9 cellular contexts compared by ENCODE assay signal in the genomic region with DNA sequence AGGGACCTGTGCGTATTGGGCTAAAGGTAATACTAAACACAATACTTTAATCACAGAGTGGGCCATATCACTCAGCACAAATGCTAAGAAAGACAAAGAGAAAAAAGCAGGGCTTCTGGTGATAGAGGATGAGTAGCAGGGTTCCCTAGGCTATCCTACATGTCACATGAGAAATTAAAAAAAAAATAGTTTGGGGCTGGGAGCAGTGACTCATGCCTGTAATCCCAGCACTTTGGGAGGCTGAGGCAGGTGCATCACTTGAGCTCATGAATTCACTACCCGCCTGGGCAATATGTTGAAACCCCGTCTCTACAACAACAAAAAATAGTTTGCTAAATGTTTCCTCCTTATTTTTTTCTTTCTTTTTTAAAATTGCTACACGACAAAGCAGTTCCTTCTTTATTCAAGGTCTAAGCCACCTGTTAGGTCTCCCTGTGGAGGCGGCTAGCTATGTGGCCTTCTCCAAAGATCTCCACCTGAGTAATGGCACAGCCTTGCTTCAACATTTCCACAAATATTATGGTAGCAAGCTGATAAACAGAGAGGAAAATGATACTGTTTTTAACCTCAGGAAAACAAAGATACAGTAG. TPM values are rescaled to one million over a fixed set of nuclear protein-coding genes. Genes with fewer than 3 reads are reported as not detected.
DNase-seq lines count a peak whose midpoint lies in the region; ATAC-seq, FAIRE-seq and TF ChIP-seq lines count a peak whose summit lies in the region.
"Had no signal": no experiment of that assay in that cellular context is flagged by ENCODE, and none has a peak within 500 bp of the region (broad histone marks: within the 10 kb centered on the region; RNA-seq: fewer than 3 reads in every experiment).

No MANE protein-coding gene starts in this region.

- peaks cover 26% of the 10 kb centered on the region for H3K36me3 Mint-ChIP-seq in natural killer cell
- H3K36me3 Mint-ChIP-seq in natural killer cell treated with Interleukin-12 subunit alpha and Interleukin-12 subunit beta and Interleukin-15 and Interleukin-18, amount 100 ng/mL, for 72 hours, result peaks cover 34% of the 10 kb centered on the region

- peak overlapping the region; percentile 59 for H3K4me3 ChIP-seq in K562
- peak overlapping the region; percentile 75 for H3K4me3 ChIP-seq in lower lobe of right lung

- H4K20me1 ChIP-seq in K562 (replicated peaks; ENCODE audit: control insufficient read depth, insufficient read depth, low read length), result no peaks in the 10 kb centered on the region

- H3K4me3 Mint-ChIP-seq in natural killer cell, result peak overlapping the region; percentile 26
- no peak overlapping the region for H3K4me3 Mint-ChIP-seq in natural killer cell treated with Interleukin-12 subunit alpha and Interleukin-12 subunit beta and Interleukin-15 and Interleukin-18, amount 100 ng/mL, for 72 hours

- H3K27me3 ChIP-seq in K562 (ENCODE audit: control insufficient read depth in 2 of 2, insufficient read depth in 2 of 2, low read length in 2 of 2) (no peaks in the 10 kb centered on the region), lower lobe of right lung (ENCODE audit: low read depth) (no peaks in the 10 kb centered on the region)

- TF ChIP-seq POLR2A in K562 (conservative IDR thresholded peaks at IDR 0.05), result no peak

- H3K9me3 ChIP-seq in K562 (replicated peaks; ENCODE audit: control insufficient read depth, insufficient read depth, low read depth, low read length), result no peaks in the 10 kb centered on the region
- no peaks in the 10 kb centered on the region for H3K9me3 ChIP-seq in lower lobe of right lung

- POLR2A ChIA-PET in K562 (lab: Yijun Ruan, JAX), result interaction anchor here (0.6 to 1.8 kb wide), 9 partner anchors 8 to 382 kb away, joined by 3 to 16 read pairs (median 4); partner anchors contain the start of gene MCL1

- CTCF ChIA-PET in K562 (lab: Yijun Ruan, JAX; ENCODE audit: low intra/inter-chr PET ratio), result no interaction called here

- H3K36me3 ChIP-seq in K562 (ENCODE audit: control insufficient read depth, insufficient read depth, low read length), result peaks cover 48% of the 10 kb centered on the region
- H3K36me3 ChIP-seq in lower lobe of right lung, result peaks cover 50% of the 10 kb centered on the region

- peak overlapping the region; percentile 97 for H3K4me2 ChIP-seq in K562 (ENCODE audit: insufficient read depth, low read length)

- no peak overlapping the region for H2AFZ ChIP-seq in K562 (ENCODE audit: low read depth, low read length)

- H3K4me1 ChIP-seq in K562 (replicated peaks in 1 of 2; ENCODE audit: control insufficient read depth in 2 of 2, insufficient read depth in 2 of 2, low read length in 2 of 2) (peaks cover 17 to 27% of the 10 kb centered on the region in 2 experiments; a peak in 4 of 5 replicates), lower lobe of right lung (peaks cover 26% of the 10 kb centered on the region)

- TF ChIP-seq CTCF in natural killer cell (IDR thresholded peaks at IDR 0.05) (no peak), K562 (IDR thresholded peaks at IDR 0.05 in 2 of 3, conservative IDR thresholded peaks at IDR 0.05 in 1 of 3; ENCODE audit: insufficient read depth in 2 of 3, low read depth in 1 of 3, low read length in 3 of 3) (no peak), lower lobe of right lung (IDR thresholded peaks at IDR 0.05) (no peak)

- in situ Hi-C loops in K562 (cut with MboI), result no loop called here

- no peaks in the 10 kb centered on the region for H3K9me3 Mint-ChIP-seq in natural killer cell
- no peaks in the 10 kb centered on the region for H3K9me3 Mint-ChIP-seq in natural killer cell treated with Interleukin-12 subunit alpha and Interleukin-12 subunit beta and Interleukin-15 and Interleukin-18, amount 100 ng/mL, for 72 hours

- DNase-seq in natural killer cell (no peak), K562 (ENCODE audit: extremely low read depth in 1 of 4, low spot score in 3 of 4) (no peak), lower lobe of right lung (no peak), DMS79 treated with DMSO at 0.1 percent for 48 hours (lab: John Stamatoyannopoulos, UW) (no peak), OCI-M2 (lab: John Stamatoyannopoulos, UW; ENCODE audit: unreplicated experiment) (no peak), Kasumi-1 (lab: John Stamatoyannopoulos, UW) (no peak)
- no peak for DNase-seq in natural killer cell treated with Interleukin-12 subunit alpha and Interleukin-12 subunit beta and Interleukin-15 and Interleukin-18, amount 100 ng/mL, for 72 hours (ENCODE audit: low spot score)
- DNase-seq in activated naive CD4-positive, alpha-beta T cell treated with Interleukin-2 at 50 U/mL for 16 hours, result no peak
- DNase-seq: activated CD4-positive, alpha-beta T cell treated with anti-CD3 and anti-CD28 coated beads, Interleukin-2, amount 50 U/mL, for 48 hours had no signal

- BruUV-seq in K562 (replicated peaks; lab: Mats Ljungman, UMichigan), result no TSS peak

- H3K79me2 ChIP-seq in K562 (ENCODE audit: control insufficient read depth, insufficient read depth, low read length), result peaks cover 56% of the 10 kb centered on the region

- no peak for ATAC-seq in natural killer cell
- no peak for ATAC-seq in natural killer cell treated with Interleukin-12 subunit alpha and Interleukin-12 subunit beta and Interleukin-15 and Interleukin-18, amount 100 ng/mL, for 72 hours
- ATAC-seq in K562, result no peak
- no peak for ATAC-seq in lower lobe of right lung

- intact Hi-C loops in natural killer cell (cut with micrococcal nuclease) (loop anchor here (2.0 to 10.0 kb wide), 3 partner anchors 49 to 373 kb away; partner anchors contain the start of genes CA14 and MCL1), K562 (cut with micrococcal nuclease) (loop anchor here (2.0 to 10.0 kb wide), 3 partner anchors 69 to 297 kb away; partner anchors contain the start of genes GOLPH3L, SETDB1 and TARS2), lower lobe of right lung (cut with DNase I) (loop anchor here (10.0 kb wide), 1 partner anchor 53 kb away; the partner anchor contains the start of gene MCL1)

- no peak for FAIRE-seq in K562 (lab: Jason Lieb, UNC)

- H3K27me3 Mint-ChIP-seq in natural killer cell (ENCODE audit: low read depth in 2 of 2), result no peaks in the 10 kb centered on the region
- H3K27me3 Mint-ChIP-seq in natural killer cell treated with Interleukin-12 subunit alpha and Interleukin-12 subunit beta and Interleukin-15 and Interleukin-18, amount 100 ng/mL, for 72 hours, result no peaks in the 10 kb centered on the region

- H3K27ac Mint-ChIP-seq in natural killer cell, result no peak overlapping the region
- no peak overlapping the region for H3K27ac Mint-ChIP-seq in natural killer cell treated with Interleukin-12 subunit alpha and Interleukin-12 subunit beta and Interleukin-15 and Interleukin-18, amount 100 ng/mL, for 72 hours

- peak overlapping the region; percentile 80 to 87 for H3K9ac ChIP-seq in K562 (ENCODE audit: insufficient read depth in 1 of 2, low read depth in 2 of 2, low read length in 2 of 2)

- H3K4me1 Mint-ChIP-seq in natural killer cell, result peaks cover 9 to 10% of the 10 kb centered on the region in 2 donors
- peaks cover 34 to 35% of the 10 kb centered on the region in 2 donors for H3K4me1 Mint-ChIP-seq in natural killer cell treated with Interleukin-12 subunit alpha and Interleukin-12 subunit beta and Interleukin-15 and Interleukin-18, amount 100 ng/mL, for 72 hours (ENCODE audit: low read depth in 2 of 2)

- 57% methylated on average over 4 of the region's 5 CpGs for WGBS in K562 (ENCODE audit: insufficient coverage, low coverage, missing lambda C conversion rate)

- H3K27ac ChIP-seq in K562 (ENCODE audit: extremely low read depth, low read depth, low read length), result peak overlapping the region; percentile 92
- no peak overlapping the region for H3K27ac ChIP-seq in lower lobe of right lung

- no peak for TF ChIP-seq RAD21 in K562 (CRISPR knock-in tag; conservative IDR thresholded peaks at IDR 0.05 in 1 of 2, IDR thresholded peaks at IDR 0.05 in 1 of 2)

- TF ChIP-seq EP300 in K562 (IDR thresholded peaks at IDR 0.05; ENCODE audit: low read length), result no peak

- no peaks in the 10 kb centered on the region for H3K9me1 ChIP-seq in K562 (ENCODE audit: control insufficient read depth, insufficient read depth, low read length)

RNA-seq across cellular contexts. Expression of gene ENSA, which starts 1.5 kb away (rescaled TPM):
- total RNA-seq in natural killer cell (100 to 1,000 TPM; 185 to 228 (median 220) TPM), K562 (2014; rRNA removed) (147 and 163 TPM in 2 replicates), K562 (2014; rRNA removed; fragmentation: Illumina TruSeq; extraction: Trizol) (196 and 198 TPM in 2 replicates), K562 (2015; rRNA removed; fragmentation: Illumina TruSeq; extraction: Trizol) (183 and 188 TPM in 2 replicates), K562 (2021) (203 and 219 TPM in 2 replicates), lower lobe of right lung (172 TPM)
- total RNA-seq in natural killer cell treated with Interleukin-12 subunit alpha and Interleukin-12 subunit beta and Interleukin-15 and Interleukin-18, amount 100 ng/mL, for 72 hours, result 100 to 1,000 TPM; 214 to 249 TPM
- 86.7 and 153 TPM in 2 replicates for total RNA-seq in K562 (2011; cell fraction: chromatin; rRNA removed; ENCODE audit: low replicate concordance)
- total RNA-seq in K562 (2011; cell fraction: nucleolus; rRNA removed), result 54.7 and 57.9 TPM in 2 replicates
- 124 and 201 TPM in 2 replicates for total RNA-seq in K562 (2011; cell fraction: nucleoplasm; rRNA removed)
- polyA plus RNA-seq in K562 (2011; rRNA removed) (133 and 156 TPM in 2 replicates), K562 (2014; fragmentation: Illumina TruSeq; extraction: Trizol) (565 and 605 TPM in 2 replicates), K562 (2014; fragmentation: Nextera tagmentation; extraction: Ambion mirVana) (10 to 100 TPM; 68.1 to 93.9 TPM), K562 (2014; rRNA removed) (197 and 354 TPM in 2 replicates)
- polyA plus RNA-seq in K562 (2011; cell fraction: cytosol; rRNA removed), result 116 and 118 TPM in 2 replicates
- polyA plus RNA-seq in K562 (2011; cell fraction: nucleus; rRNA removed), result 47.5 and 50.4 TPM in 2 replicates
- polyA plus RNA-seq in K562 (2012), result 174 and 197 TPM in 2 replicates
- 60.6 and 80.0 TPM in 2 replicates for polyA minus RNA-seq in K562 (2011; rRNA and poly(A)+ RNA removed)
- 32.9 and 35.0 TPM in 2 replicates for polyA minus RNA-seq in K562 (2011; cell fraction: cytosol; rRNA and poly(A)+ RNA removed)
- polyA minus RNA-seq in K562 (2011; cell fraction: nucleus; rRNA and poly(A)+ RNA removed), result 22.9 and 51.1 TPM in 2 replicates

RNA-seq across cellular contexts. Expression of gene MCL1, which starts 48.5 kb away (rescaled TPM):
- total RNA-seq in natural killer cell (1,000 to 10,000 TPM in 1 of 3 donors, 100 to 1,000 TPM in 2; 929 to 1,396 (median 938) TPM), K562 (2014; rRNA removed) (129 and 138 TPM in 2 replicates), K562 (2014; rRNA removed; fragmentation: Illumina TruSeq; extraction: Trizol) (153 and 184 TPM in 2 replicates), K562 (2015; rRNA removed; fragmentation: Illumina TruSeq; extraction: Trizol) (109 and 120 TPM in 2 replicates), K562 (2021) (200 and 224 TPM in 2 replicates), lower lobe of right lung (387 TPM)
- 100 to 1,000 TPM; 199 to 333 TPM for total RNA-seq in natural killer cell treated with Interleukin-12 subunit alpha and Interleukin-12 subunit beta and Interleukin-15 and Interleukin-18, amount 100 ng/mL, for 72 hours
- total RNA-seq in K562 (2011; cell fraction: chromatin; rRNA removed; ENCODE audit: low replicate concordance), result 200 and 281 TPM in 2 replicates
- total RNA-seq in K562 (2011; cell fraction: nucleolus; rRNA removed), result 147 and 148 TPM in 2 replicates
- 206 and 295 TPM in 2 replicates for total RNA-seq in K562 (2011; cell fraction: nucleoplasm; rRNA removed)
- polyA plus RNA-seq in K562 (2011; rRNA removed) (144 and 222 TPM in 2 replicates), K562 (2014; fragmentation: Illumina TruSeq; extraction: Trizol) (147 and 158 TPM in 2 replicates), K562 (2014; fragmentation: Nextera tagmentation; extraction: Ambion mirVana) (10 to 100 TPM; 27.1 to 31.0 TPM), K562 (2014; rRNA removed) (131 and 143 TPM in 2 replicates)
- polyA plus RNA-seq in K562 (2011; cell fraction: cytosol; rRNA removed), result 86.7 and 94.2 TPM in 2 replicates
- polyA plus RNA-seq in K562 (2011; cell fraction: nucleus; rRNA removed), result 179 and 244 TPM in 2 replicates
- 139 and 140 TPM in 2 replicates for polyA plus RNA-seq in K562 (2012)
- 221 and 238 TPM in 2 replicates for polyA minus RNA-seq in K562 (2011; rRNA and poly(A)+ RNA removed)
- 104 and 109 TPM in 2 replicates for polyA minus RNA-seq in K562 (2011; cell fraction: cytosol; rRNA and poly(A)+ RNA removed)
- polyA minus RNA-seq in K562 (2011; cell fraction: nucleus; rRNA and poly(A)+ RNA removed), result 141 and 172 TPM in 2 replicates
